Comparison of ENCODE assay signal across 28 cellular contexts in the genomic region with DNA sequence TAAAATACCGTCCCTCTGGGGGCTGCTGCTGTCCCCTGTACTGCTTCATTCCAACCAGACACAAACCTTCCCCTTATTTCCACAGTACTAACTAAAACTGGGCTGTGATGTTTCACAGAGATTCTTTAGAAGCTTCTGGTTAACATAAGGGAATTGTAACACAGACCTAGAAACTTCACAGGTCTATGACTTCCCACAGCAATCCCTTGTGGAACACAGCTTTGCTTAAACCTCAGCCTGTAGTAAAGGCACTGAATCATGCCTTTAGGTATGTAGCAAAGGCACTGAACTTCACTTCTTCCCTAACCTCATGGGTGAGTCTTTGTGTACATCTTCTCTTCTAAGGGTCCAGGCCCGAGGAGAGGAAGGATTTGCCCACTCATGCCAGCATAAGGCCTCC. TPM values are rescaled to one million over a fixed set of nuclear protein-coding genes. Genes with fewer than 3 reads are reported as not detected.
"Had no signal": no experiment of that assay in that cellular context is flagged by ENCODE, and none has a peak within 500 bp of the region (broad histone marks: within the 10 kb centered on the region; RNA-seq: fewer than 3 reads in every experiment).

No MANE protein-coding gene starts in this region.

- H3K36me3 ChIP-seq: adrenal gland, breast epithelium, left ventricle myocardium inferior, ovary, prostate gland, right atrium auricular region, thyroid gland had no signal

- H3K4me3 Mint-ChIP-seq: activated CD4-positive, alpha-beta memory T cell treated with anti-CD3 and anti-CD28 coated beads, Interleukin-2, amount 10 ng/mL, durations not matched to agents 7 days and 5 days; activated CD4-positive, alpha-beta T cell treated with anti-CD3 and anti-CD28 coated beads, Interleukin-2, amount 10 ng/mL, durations not matched to agents 24 days and 14 days; activated naive CD4-positive, alpha-beta T cell treated with anti-CD3 and anti-CD28 coated beads, Interleukin-2, amount 50 U/mL, for 24 hours; natural killer cell; stimulated activated naive CD8-positive, alpha-beta T cell treated with anti-CD3 and anti-CD28 coated beads, Interleukin-15, Interleukin-2, amounts not matched to agents 100 ng/mL and 50 ng/mL, for 24 hours; T-helper 17 cell had no signal

- ATAC-seq: foreskin keratinocyte, natural killer cell, T-helper 17 cell had no signal

- H3K4me1 Mint-ChIP-seq: activated CD4-positive, alpha-beta memory T cell treated with anti-CD3 and anti-CD28 coated beads, Interleukin-2, amount 10 ng/mL, durations not matched to agents 7 days and 5 days; activated naive CD4-positive, alpha-beta T cell treated with anti-CD3 and anti-CD28 coated beads, Interleukin-2, amount 50 U/mL, for 24 hours; natural killer cell had no signal

- DNase-seq: activated CD4-positive, alpha-beta memory T cell treated with anti-CD3 and anti-CD28 coated beads, Interleukin-2, amount 10 ng/mL, durations not matched to agents 7 days and 5 days; activated CD4-positive, alpha-beta T cell treated with anti-CD3 and anti-CD28 coated beads, Interleukin-2, amount 10 ng/mL, durations not matched to agents 24 days and 14 days; activated gamma-delta T cell treated with Interleukin-2 at 50 U/mL for 16 hours; adrenal gland; cortex of kidney; erythroblast; kidney glomerular epithelial cell; left ventricle myocardium inferior; midbrain; natural killer cell; ovary; stimulated activated CD4-positive, alpha-beta T cell treated with anti-CD3 and anti-CD28 coated beads, Interleukin-1b, Interleukin-23, amount 100 ng/mL, for 48 hours; substantia nigra; SW 1271; T-helper 17 cell; thyroid gland had no signal

- FAIRE-seq: endometrium had no signal

- H3K4me1 ChIP-seq: adrenal gland, breast epithelium, foreskin keratinocyte, left ventricle myocardium inferior, prostate gland, right atrium auricular region, thyroid gland had no signal

- H3K9me3 ChIP-seq: adrenal gland, breast epithelium, left ventricle myocardium inferior, ovary, prostate gland, right atrium auricular region, thyroid gland had no signal

- H3K27ac Mint-ChIP-seq: activated CD4-positive, alpha-beta memory T cell treated with anti-CD3 and anti-CD28 coated beads, Interleukin-2, amount 10 ng/mL, durations not matched to agents 7 days and 5 days; activated CD4-positive, alpha-beta T cell treated with anti-CD3 and anti-CD28 coated beads, Interleukin-2, amount 10 ng/mL, durations not matched to agents 24 days and 14 days; natural killer cell; stimulated activated naive CD8-positive, alpha-beta T cell treated with anti-CD3 and anti-CD28 coated beads, Interleukin-15, Interleukin-2, amounts not matched to agents 100 ng/mL and 50 ng/mL, for 24 hours; T-helper 17 cell had no signal

- H3K27me3 Mint-ChIP-seq: activated naive CD4-positive, alpha-beta T cell treated with anti-CD3 and anti-CD28 coated beads, Interleukin-2, amount 50 U/mL, for 24 hours; stimulated activated naive CD8-positive, alpha-beta T cell treated with anti-CD3 and anti-CD28 coated beads, Interleukin-15, Interleukin-2, amounts not matched to agents 100 ng/mL and 50 ng/mL, for 24 hours; T-helper 17 cell had no signal

- H3K27ac ChIP-seq: adrenal gland, breast epithelium, foreskin keratinocyte, left ventricle myocardium inferior, ovary, prostate gland, right atrium auricular region, thyroid gland had no signal

- H3K9me3 Mint-ChIP-seq: activated CD4-positive, alpha-beta memory T cell treated with anti-CD3 and anti-CD28 coated beads, Interleukin-2, amount 10 ng/mL, durations not matched to agents 7 days and 5 days; activated CD4-positive, alpha-beta T cell treated with anti-CD3 and anti-CD28 coated beads, Interleukin-2, amount 10 ng/mL, durations not matched to agents 24 days and 14 days; activated naive CD4-positive, alpha-beta T cell treated with anti-CD3 and anti-CD28 coated beads, Interleukin-2, amount 50 U/mL, for 24 hours; natural killer cell; stimulated activated naive CD8-positive, alpha-beta T cell treated with anti-CD3 and anti-CD28 coated beads, Interleukin-15, Interleukin-2, amounts not matched to agents 100 ng/mL and 50 ng/mL, for 24 hours had no signal

- H3K36me3 Mint-ChIP-seq: activated naive CD4-positive, alpha-beta T cell treated with anti-CD3 and anti-CD28 coated beads, Interleukin-2, amount 50 U/mL, for 24 hours; natural killer cell had no signal

- H3K4me3 ChIP-seq: adrenal gland, breast epithelium, left ventricle myocardium inferior, ovary, prostate gland, right atrium auricular region, thyroid gland had no signal

- H3K27me3 ChIP-seq: adrenal gland, breast epithelium, foreskin keratinocyte, ovary, right atrium auricular region, thyroid gland had no signal

RNA-seq across cellular contexts. Expression of gene SPINK2, which starts 49.4 kb away (rescaled TPM):
- total RNA-seq: adrenal gland, fibroblast of lung, foreskin keratinocyte, glomerular endothelial cell, lung microvascular endothelial cell, skeletal muscle tissue, ureter had no signal
- polyA plus RNA-seq: adrenal gland, fibroblast of lung, foreskin keratinocyte had no signal
